ENCODE assay signal across 38 cellular contexts in the genomic region with DNA sequence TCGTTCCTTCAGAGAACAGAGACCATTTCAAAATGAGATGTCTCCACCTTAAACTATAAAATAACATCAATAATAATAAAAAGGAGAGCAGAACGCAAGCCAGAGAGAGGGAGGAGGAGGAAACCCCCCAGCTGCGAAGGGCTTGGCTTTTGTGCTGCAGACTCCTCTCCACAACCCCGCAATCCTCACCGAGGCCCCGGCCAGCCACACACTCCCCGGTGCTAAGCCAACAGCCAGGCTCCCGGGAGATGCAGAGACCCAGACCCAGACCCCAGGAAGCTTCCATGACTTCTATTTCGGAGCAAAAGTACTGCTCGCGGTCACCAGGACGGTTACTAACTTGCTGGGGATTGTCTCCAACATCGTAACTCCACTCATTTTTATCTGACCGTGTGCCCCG. TPM values are rescaled to one million over a fixed set of nuclear protein-coding genes. Genes with fewer than 3 reads are reported as not detected.
"Had no signal": no experiment of that assay in that cellular context is flagged by ENCODE, and none has a peak within 500 bp of the region (broad histone marks: within the 10 kb centered on the region; RNA-seq: fewer than 3 reads in every experiment).

No MANE protein-coding gene starts in this region.

- H3K4me3 Mint-ChIP-seq: activated naive CD4-positive, alpha-beta T cell treated with anti-CD3 and anti-CD28 coated beads, Interleukin-2, amount 50 U/mL, for 24 hours; activated T-helper 1 cell treated with anti-CD3 and anti-CD28 coated beads, Interleukin-12 subunit alpha, Interleukin-12 subunit beta, Interleukin-2, Interleukin-4 antibody, amounts not matched to agents 30 ng/mL and 10 ng/mL and 1 ng/mL, durations not matched to agents 14 hours and 24 hours and 36 hours; natural killer cell treated with Interleukin-12 subunit alpha and Interleukin-12 subunit beta and Interleukin-15 and Interleukin-18, amount 100 ng/mL, for 72 hours; stimulated activated effector memory CD8-positive, alpha-beta T cell treated with anti-CD3 and anti-CD28 coated beads, Interleukin-12 subunit alpha, Interleukin-12 subunit beta, amount 100 ng/mL, for 72 hours; stimulated activated naive CD8-positive, alpha-beta T cell treated with anti-CD3 and anti-CD28 coated beads, Interleukin-15, Interleukin-2, amounts not matched to agents 100 ng/mL and 50 ng/mL, for 24 hours; T-helper 2 cell treated with Interferon-gamma antibody and Interleukin-4, amounts not matched to agents 5 μg/mL and 100 μg/mL, for 36 hours; type B pancreatic cell had no signal

- H2AFZ ChIP-seq: hepatocyte had no signal

- H3K27ac ChIP-seq: cardiac muscle cell, colonic mucosa, dorsolateral prefrontal cortex, gastrocnemius medialis, hepatocyte, neutrophil, ovary, prostate gland, skin epidermis, thoracic aorta, uterus had no signal

- H3K9me3 Mint-ChIP-seq: activated naive CD4-positive, alpha-beta T cell treated with anti-CD3 and anti-CD28 coated beads, Interleukin-2, amount 50 U/mL, for 24 hours; activated T-helper 1 cell treated with anti-CD3 and anti-CD28 coated beads, Interleukin-12 subunit alpha, Interleukin-12 subunit beta, Interleukin-2, Interleukin-4 antibody, amounts not matched to agents 30 ng/mL and 10 ng/mL and 1 ng/mL, durations not matched to agents 14 hours and 24 hours and 36 hours; natural killer cell treated with Interleukin-12 subunit alpha and Interleukin-12 subunit beta and Interleukin-15 and Interleukin-18, amount 100 ng/mL, for 72 hours; stimulated activated effector memory CD8-positive, alpha-beta T cell treated with anti-CD3 and anti-CD28 coated beads, Interleukin-12 subunit alpha, Interleukin-12 subunit beta, amount 100 ng/mL, for 72 hours; stimulated activated naive CD8-positive, alpha-beta T cell treated with anti-CD3 and anti-CD28 coated beads, Interleukin-15, Interleukin-2, amounts not matched to agents 100 ng/mL and 50 ng/mL, for 24 hours; T-helper 2 cell treated with Interferon-gamma antibody and Interleukin-4, amounts not matched to agents 5 μg/mL and 100 μg/mL, for 36 hours; type B pancreatic cell had no signal

- H3K36me3 ChIP-seq: cardiac muscle cell, colonic mucosa, gastrocnemius medialis, neutrophil, ovary, prostate gland, thoracic aorta, uterus had no signal

- H3K9me3 ChIP-seq: colonic mucosa, gastrocnemius medialis, mucosa of descending colon, neutrophil, ovary, prostate gland, thoracic aorta, uterus had no signal

- H3K27ac Mint-ChIP-seq: activated naive CD4-positive, alpha-beta T cell treated with anti-CD3 and anti-CD28 coated beads, Interleukin-2, amount 50 U/mL, for 24 hours; activated T-helper 1 cell treated with anti-CD3 and anti-CD28 coated beads, Interleukin-12 subunit alpha, Interleukin-12 subunit beta, Interleukin-2, Interleukin-4 antibody, amounts not matched to agents 30 ng/mL and 10 ng/mL and 1 ng/mL, durations not matched to agents 14 hours and 24 hours and 36 hours; natural killer cell treated with Interleukin-12 subunit alpha and Interleukin-12 subunit beta and Interleukin-15 and Interleukin-18, amount 100 ng/mL, for 72 hours; stimulated activated effector memory CD8-positive, alpha-beta T cell treated with anti-CD3 and anti-CD28 coated beads, Interleukin-12 subunit alpha, Interleukin-12 subunit beta, amount 100 ng/mL, for 72 hours; stimulated activated naive CD8-positive, alpha-beta T cell treated with anti-CD3 and anti-CD28 coated beads, Interleukin-15, Interleukin-2, amounts not matched to agents 100 ng/mL and 50 ng/mL, for 24 hours; T-helper 2 cell treated with Interferon-gamma antibody and Interleukin-4, amounts not matched to agents 5 μg/mL and 100 μg/mL, for 36 hours; type B pancreatic cell had no signal

- ATAC-seq: activated CD4-positive, CD25-positive, alpha-beta regulatory T cell treated with anti-CD3 and anti-CD28 coated beads, Interleukin-2, amount 50 U/mL, for 24 hours; gastrocnemius medialis; left cardiac atrium; left ventricle myocardium superior; mucosa of descending colon; natural killer cell treated with Interleukin-12 subunit alpha and Interleukin-12 subunit beta and Interleukin-15 and Interleukin-18, amount 100 ng/mL, for 72 hours; sciatic nerve; stimulated activated effector memory CD8-positive, alpha-beta T cell treated with anti-CD3 and anti-CD28 coated beads, Interleukin-12 subunit alpha, Interleukin-12 subunit beta, amount 100 ng/mL, for 72 hours had no signal

- DNase-seq: activated CD4-positive, alpha-beta T cell treated with anti-CD3 and anti-CD28 coated beads for 48 hours; activated CD4-positive, alpha-beta T cell treated with anti-CD3 and anti-CD28 coated beads, Interleukin-2, amount 50 U/mL, for 48 hours; activated CD8-positive, alpha-beta memory T cell treated with anti-CD3 and anti-CD28 coated beads, Interleukin-2, amount 50 U/mL, for 4 hours; activated effector memory CD4-positive, alpha-beta T cell treated with anti-CD3 and anti-CD28 coated beads, Interleukin-2, amount 50 U/mL, for 16 hours; activated T-cell treated with anti-CD3 and anti-CD28 coated beads, Interleukin-2, amount 50 U/mL, for 1 hour; cerebellar nuclear complex; colonic mucosa; dorsolateral prefrontal cortex; effector memory CD4-positive, alpha-beta T cell; erythroblast; gastrocnemius medialis; left cardiac atrium; left ventricle myocardium superior; mucosa of descending colon; ovary; retina; stimulated activated CD4-positive, alpha-beta T cell treated with anti-CD3 and anti-CD28 coated beads, Interleukin-12 subunit alpha, Interleukin-12 subunit beta, amount 100 ng/mL, for 4 hours; stimulated activated CD4-positive, alpha-beta T cell treated with anti-CD3 and anti-CD28 coated beads, Interleukin-4, amount 100 ng/mL, for 24 hours; T-helper 1 cell; uterus had no signal

- H3K4me1 Mint-ChIP-seq: activated naive CD4-positive, alpha-beta T cell treated with anti-CD3 and anti-CD28 coated beads, Interleukin-2, amount 50 U/mL, for 24 hours; stimulated activated effector memory CD8-positive, alpha-beta T cell treated with anti-CD3 and anti-CD28 coated beads, Interleukin-12 subunit alpha, Interleukin-12 subunit beta, amount 100 ng/mL, for 72 hours had no signal

- H3K36me3 Mint-ChIP-seq: activated naive CD4-positive, alpha-beta T cell treated with anti-CD3 and anti-CD28 coated beads, Interleukin-2, amount 50 U/mL, for 24 hours; natural killer cell treated with Interleukin-12 subunit alpha and Interleukin-12 subunit beta and Interleukin-15 and Interleukin-18, amount 100 ng/mL, for 72 hours; stimulated activated effector memory CD8-positive, alpha-beta T cell treated with anti-CD3 and anti-CD28 coated beads, Interleukin-12 subunit alpha, Interleukin-12 subunit beta, amount 100 ng/mL, for 72 hours had no signal

- H3K4me2 ChIP-seq: hepatocyte had no signal

- H3K27me3 ChIP-seq: cardiac muscle cell, colonic mucosa, ovary, uterus had no signal

- H3K4me1 ChIP-seq: colonic mucosa, gastrocnemius medialis, uterus had no signal

- H3K4me3 ChIP-seq: cardiac muscle cell, colonic mucosa, dorsolateral prefrontal cortex, gastrocnemius medialis, hepatocyte, mucosa of descending colon, ovary, prostate gland, skin epidermis, thoracic aorta, uterus had no signal

RNA-seq across cellular contexts. Expression of a gene that starts 10.6 kb away (rescaled TPM):
- total RNA-seq: colonic mucosa, lung microvascular endothelial cell, mesenteric fat pad had no signal
- polyA plus RNA-seq: keratinocyte had no signal
